ENCODE assay signal across 4 cellular contexts in the genomic region with DNA sequence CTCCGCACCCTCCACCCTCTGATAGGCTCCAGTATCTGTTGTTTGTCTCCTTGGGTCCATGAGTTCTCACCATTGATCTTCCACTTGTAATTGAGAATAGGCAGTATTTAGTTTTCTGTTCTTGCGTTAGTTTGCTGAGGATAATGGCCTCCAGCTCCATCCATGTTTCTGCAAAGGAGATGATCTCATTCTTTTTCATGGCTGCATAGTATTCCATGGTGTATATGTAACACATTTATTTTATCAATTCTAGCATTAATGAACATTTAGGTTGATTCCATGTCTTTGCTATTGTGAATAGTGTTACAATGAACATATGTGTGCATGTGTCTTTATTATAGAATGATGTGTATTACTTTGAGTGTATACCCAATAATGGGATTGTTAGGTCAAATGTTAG.
TF ChIP-seq lines count a peak whose summit lies in the region.

No MANE protein-coding gene starts in this region.

TF ChIP-seq in HEK293, 187 proteins besides CTCF, POLR2A, EP300 and RAD21:
- TF ChIP-seq ZNF792 (tag by site-specific recombination; IDR thresholded peaks at IDR 0.05) (no peak), ZNF184 (tag by site-specific recombination; IDR thresholded peaks at IDR 0.05) (no peak), ZNF146 (tag by site-specific recombination; IDR thresholded peaks at IDR 0.05) (peak; percentile 57; the same call in 1 of the 2 replicates), ZSCAN16 (tag by site-specific recombination; IDR thresholded peaks at IDR 0.05) (no peak), ZNF791 (tag by site-specific recombination; IDR thresholded peaks at IDR 0.05) (no peak)
- TF ChIP-seq, protein P1, sequence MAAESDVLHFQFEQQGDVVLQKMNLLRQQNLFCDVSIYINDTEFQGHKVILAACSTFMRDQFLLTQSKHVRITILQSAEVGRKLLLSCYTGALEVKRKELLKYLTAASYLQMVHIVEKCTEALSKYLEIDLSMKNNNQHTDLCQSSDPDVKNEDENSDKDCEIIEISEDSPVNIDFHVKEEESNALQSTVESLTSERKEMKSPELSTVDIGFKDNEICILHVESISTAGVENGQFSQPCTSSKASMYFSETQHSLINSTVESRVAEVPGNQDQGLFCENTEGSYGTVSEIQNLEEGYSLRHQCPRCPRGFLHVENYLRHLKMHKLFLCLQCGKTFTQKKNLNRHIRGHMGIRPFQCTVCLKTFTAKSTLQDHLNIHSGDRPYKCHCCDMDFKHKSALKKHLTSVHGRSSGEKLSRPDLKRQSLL (tag by site-specific recombination; IDR thresholded peaks at IDR 0.05), result no peak

TF ChIP-seq in K562, 482 proteins besides CTCF, POLR2A, EP300 and RAD21:
- TF ChIP-seq ZNF146 (CRISPR knock-in tag; IDR thresholded peaks at IDR 0.05; ENCODE audit: unreplicated experiment), result peak; percentile 46
- TF ChIP-seq, protein P2, sequence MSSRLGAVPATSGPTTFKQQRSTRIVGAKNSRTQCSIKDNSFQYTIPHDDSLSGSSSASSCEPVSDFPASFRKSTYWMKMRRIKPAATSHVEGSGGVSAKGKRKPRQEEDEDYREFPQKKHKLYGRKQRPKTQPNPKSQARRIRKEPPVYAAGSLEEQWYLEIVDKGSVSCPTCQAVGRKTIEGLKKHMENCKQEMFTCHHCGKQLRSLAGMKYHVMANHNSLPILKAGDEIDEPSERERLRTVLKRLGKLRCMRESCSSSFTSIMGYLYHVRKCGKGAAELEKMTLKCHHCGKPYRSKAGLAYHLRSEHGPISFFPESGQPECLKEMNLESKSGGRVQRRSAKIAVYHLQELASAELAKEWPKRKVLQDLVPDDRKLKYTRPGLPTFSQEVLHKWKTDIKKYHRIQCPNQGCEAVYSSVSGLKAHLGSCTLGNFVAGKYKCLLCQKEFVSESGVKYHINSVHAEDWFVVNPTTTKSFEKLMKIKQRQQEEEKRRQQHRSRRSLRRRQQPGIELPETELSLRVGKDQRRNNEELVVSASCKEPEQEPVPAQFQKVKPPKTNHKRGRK (tag; IDR thresholded peaks at IDR 0.05), result no peak

TF ChIP-seq in H1, 55 proteins besides CTCF, POLR2A, EP300 and RAD21:
- TF ChIP-seq, protein P3, sequence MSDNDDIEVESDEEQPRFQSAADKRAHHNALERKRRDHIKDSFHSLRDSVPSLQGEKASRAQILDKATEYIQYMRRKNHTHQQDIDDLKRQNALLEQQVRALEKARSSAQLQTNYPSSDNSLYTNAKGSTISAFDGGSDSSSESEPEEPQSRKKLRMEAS (IDR thresholded peaks at IDR 0.05), result no peak
- 0 out of 2 replicates have a peak, but pooled peaks have one; percentile 62 for TF ChIP-seq KDM1A (IDR thresholded peaks at IDR 0.05; ENCODE audit: borderline replicate concordance, low read length)

TF ChIP-seq in GM12891, 5 proteins besides CTCF, POLR2A, EP300 and RAD21:
- TF ChIP-seq SPI1 (IDR thresholded peaks at IDR 0.05; ENCODE audit: low read depth, low read length), result no peak
- no peak for TF ChIP-seq PAX5 (IDR thresholded peaks at IDR 0.05; ENCODE audit: insufficient read depth, low read length, severe bottlenecking)
- TF ChIP-seq POLR2AphosphoS5 (IDR thresholded peaks at IDR 0.05; ENCODE audit: low read depth, low read length), result no peak
- no peak for TF ChIP-seq POU2F2 (IDR thresholded peaks at IDR 0.05; ENCODE audit: low read depth, low read length)
- TF ChIP-seq TAF1 (IDR thresholded peaks at IDR 0.05; ENCODE audit: low read depth, low read length), result no peak
